18 cellular contexts compared by ENCODE assay signal in genomic region chr14:75040959-75041358, GRCh38.
"Had no signal": no experiment of that assay in that cellular context is flagged by ENCODE, and none has a peak within 500 bp of the region (broad histone marks: within the 10 kb centered on the region; RNA-seq: fewer than 3 reads in every experiment).

No MANE protein-coding gene starts in this region.

- ATAC-seq: activated CD8-positive, alpha-beta T cell treated with anti-CD3 and anti-CD28 coated beads, Interleukin-2, amount 10 ng/mL, durations not matched to agents 7 days and 5 days; activated naive CD8-positive, alpha-beta T cell treated with anti-CD3 and anti-CD28 coated beads, Interleukin-2, amount 50 U/mL, for 24 hours; naive thymus-derived CD8-positive, alpha-beta T cell; T-cell had no signal

- H3K4me3 ChIP-seq: coronary artery, sigmoid colon, spleen had no signal

- H3K9me3 ChIP-seq: neutrophil, sigmoid colon, spleen had no signal

- H3K4me1 ChIP-seq: parathyroid adenoma had no signal

- H3K4me3 Mint-ChIP-seq: activated CD4-positive, alpha-beta T cell treated with anti-CD3 and anti-CD28 coated beads, Interleukin-2, amount 10 ng/mL, durations not matched to agents 24 days and 14 days; activated CD8-positive, alpha-beta T cell treated with anti-CD3 and anti-CD28 coated beads, Interleukin-2, amount 10 ng/mL, durations not matched to agents 7 days and 5 days; activated naive CD4-positive, alpha-beta T cell treated with anti-CD3 and anti-CD28 coated beads for 36 hours; activated naive CD8-positive, alpha-beta T cell treated with anti-CD3 and anti-CD28 coated beads, Interleukin-2, amount 50 U/mL, for 24 hours; activated T-cell treated with anti-CD3 and anti-CD28 coated beads, Interleukin-2, amount 50 U/mL, for 24 hours; central memory CD8-positive, alpha-beta T cell; naive thymus-derived CD8-positive, alpha-beta T cell; T-cell had no signal

- H3K27ac ChIP-seq: coronary artery, neutrophil, parathyroid adenoma, sigmoid colon had no signal

- H3K36me3 ChIP-seq: neutrophil had no signal

- DNase-seq: activated CD4-positive, alpha-beta T cell treated with anti-CD3 and anti-CD28 coated beads, Interleukin-2, amount 10 ng/mL, durations not matched to agents 24 days and 14 days; activated CD4-positive, CD25-positive, alpha-beta regulatory T cell; activated CD8-positive, alpha-beta T cell treated with anti-CD3 and anti-CD28 coated beads, Interleukin-2, amount 10 ng/mL, durations not matched to agents 7 days and 5 days; activated naive CD4-positive, alpha-beta T cell treated with anti-CD3 and anti-CD28 coated beads for 36 hours; activated naive CD8-positive, alpha-beta T cell treated with anti-CD3 and anti-CD28 coated beads, Interleukin-2, amount 50 U/mL, for 24 hours; activated T-cell treated with anti-CD3 and anti-CD28 coated beads, Interleukin-2, amount 50 U/mL, for 24 hours; anterior cingulate cortex; naive thymus-derived CD8-positive, alpha-beta T cell; sigmoid colon; spleen; stimulated activated naive CD4-positive, alpha-beta T cell treated with Interleukin-2 at 50 U/mL for 16 hours; substantia nigra; T-cell; T-helper 9 cell had no signal

- H3K9me3 Mint-ChIP-seq: activated CD4-positive, alpha-beta T cell treated with anti-CD3 and anti-CD28 coated beads, Interleukin-2, amount 10 ng/mL, durations not matched to agents 24 days and 14 days; activated naive CD4-positive, alpha-beta T cell treated with anti-CD3 and anti-CD28 coated beads for 36 hours; activated naive CD8-positive, alpha-beta T cell treated with anti-CD3 and anti-CD28 coated beads, Interleukin-2, amount 50 U/mL, for 24 hours; activated T-cell treated with anti-CD3 and anti-CD28 coated beads, Interleukin-2, amount 50 U/mL, for 24 hours; central memory CD8-positive, alpha-beta T cell; naive thymus-derived CD8-positive, alpha-beta T cell; T-cell had no signal

- H3K27me3 ChIP-seq: sigmoid colon, spleen had no signal

- H3K27me3 Mint-ChIP-seq: activated CD4-positive, alpha-beta T cell treated with anti-CD3 and anti-CD28 coated beads, Interleukin-2, amount 10 ng/mL, durations not matched to agents 24 days and 14 days; activated naive CD8-positive, alpha-beta T cell treated with anti-CD3 and anti-CD28 coated beads, Interleukin-2, amount 50 U/mL, for 24 hours; activated T-cell treated with anti-CD3 and anti-CD28 coated beads, Interleukin-2, amount 50 U/mL, for 24 hours; central memory CD8-positive, alpha-beta T cell; naive thymus-derived CD8-positive, alpha-beta T cell; T-cell had no signal

- H3K27ac Mint-ChIP-seq: activated CD4-positive, alpha-beta T cell treated with anti-CD3 and anti-CD28 coated beads, Interleukin-2, amount 10 ng/mL, durations not matched to agents 24 days and 14 days; activated CD8-positive, alpha-beta T cell treated with anti-CD3 and anti-CD28 coated beads, Interleukin-2, amount 10 ng/mL, durations not matched to agents 7 days and 5 days; activated naive CD4-positive, alpha-beta T cell treated with anti-CD3 and anti-CD28 coated beads for 36 hours; activated naive CD8-positive, alpha-beta T cell treated with anti-CD3 and anti-CD28 coated beads, Interleukin-2, amount 50 U/mL, for 24 hours; activated T-cell treated with anti-CD3 and anti-CD28 coated beads, Interleukin-2, amount 50 U/mL, for 24 hours; naive thymus-derived CD8-positive, alpha-beta T cell; T-cell had no signal
